Comparison of ENCODE assay signal across 1 cellular context in genomic region chr11:26977209-26977608, GRCh38. TPM values are rescaled to one million over a fixed set of nuclear protein-coding genes. Genes with fewer than 3 reads are reported as not detected.
"Had no signal": no experiment of that assay in that cellular context is flagged by ENCODE, and none has a peak within 500 bp of the region (broad histone marks: within the 10 kb centered on the region; RNA-seq: fewer than 3 reads in every experiment).

No MANE protein-coding gene starts in this region.

RNA-seq across cellular contexts. Expression of gene FIBIN, which starts 16.7 kb away (rescaled TPM):
- total RNA-seq: natural killer cell had no signal
